ENCODE assay signal across 16 cellular contexts in genomic region chr15:89812847-89813320, GRCh38. TPM values are rescaled to one million over a fixed set of nuclear protein-coding genes. Genes with fewer than 3 reads are reported as not detected.
A peak's percentile ranks its signal among the peaks of the same experiment; 100 is the strongest.
DNase-seq lines count a peak whose midpoint lies in the region; ATAC-seq, FAIRE-seq and TF ChIP-seq lines count a peak whose summit lies in the region.
"Had no signal": no experiment of that assay in that cellular context is flagged by ENCODE, and none has a peak within 500 bp of the region (broad histone marks: within the 10 kb centered on the region; RNA-seq: fewer than 3 reads in every experiment).

No MANE protein-coding gene starts in this region.

- peaks cover 32% of the 10 kb centered on the region for H3K79me2 ChIP-seq in HepG2 (ENCODE audit: insufficient read depth, low read length)

- H2AFZ ChIP-seq in HepG2 (ENCODE audit: low read length), result no peak overlapping the region

- no peak for ATAC-seq in HepG2
- ATAC-seq in HG03175 (IDR thresholded peaks at IDR 0.05; ENCODE audit: unreplicated experiment), result no peak

- H3K9me3 ChIP-seq in breast epithelium (peaks cover 0 to 4% of the 10 kb centered on the region in 2 donors), HepG2 (ENCODE audit: low read length) (no peaks in the 10 kb centered on the region), subcutaneous abdominal adipose tissue (ENCODE audit: control insufficient read depth in 5 of 5, low read length in 5 of 5) (peaks cover 0 to 4% (median 0%) of the 10 kb centered on the region in 5 donors)
- no peaks in the 10 kb centered on the region for H3K9me3 ChIP-seq in effector memory CD4-positive, alpha-beta T cell (ENCODE audit: control insufficient read depth, low read length)

- in situ Hi-C loops in HepG2 (cut with HindIII; ENCODE audit: extremely low pct_ligation_motif_present, low pct_unique_long_range_greater_than_20kb), result no loop called here

- H3K9ac ChIP-seq in HepG2 (ENCODE audit: insufficient read depth, low read depth, low read length), result peak overlapping the region; percentile 89
- peak overlapping the region in 2 of 5 donors; percentile 6 to 14 for H3K9ac ChIP-seq in subcutaneous abdominal adipose tissue (ENCODE audit: low read length in 5 of 5)

- DNase-seq in HL-60 (ENCODE audit: low read depth in 1 of 2, low spot score in 1 of 2) (no peak), breast epithelium (ENCODE audit: low spot score in 2 of 2) (no peak), HepG2 (ENCODE audit: low spot score) (no peak), Ammon's horn (ENCODE audit: low spot score) (no peak)
- no peak for DNase-seq in effector memory CD4-positive, alpha-beta T cell
- DNase-seq: activated T-cell treated with anti-CD3 and anti-CD28 coated beads for 4 hours, cortex of kidney, GDM1, midbrain, NCI-H146, NCI-H446 treated with DMSO at 0.1 percent for 48 hours, OCI-M1 had no signal

- POLR2A ChIA-PET in HepG2 (lab: Yijun Ruan, JAX), result interaction anchor here (1.0 to 1.2 kb wide), 5 partner anchors 13 to 75 kb away, joined by 3 to 5 read pairs (median 3); no protein-coding TSS in a partner anchor

- CTCF ChIA-PET in HepG2 (lab: Yijun Ruan, JAX; ENCODE audit: low intra/inter-chr PET ratio, low total read pairs), result no interaction called here

- BruUV-seq in HepG2 (replicated peaks; lab: Mats Ljungman, UMichigan), result no TSS peak

- H3K4me3 ChIP-seq in HL-60 (replicated peaks; ENCODE audit: insufficient read depth, low read length) (peak overlapping the region; percentile 82), breast epithelium (peak overlapping the region; percentile 68 to 88 (median 74)), HepG2 (replicated peaks in 1 of 3; ENCODE audit: insufficient read depth in 1 of 3, low read depth in 2 of 3, low read length in 3 of 3) (peak overlapping the region; percentile 78 to 94 (median 88); a peak in 5 of 6 replicates), subcutaneous abdominal adipose tissue (ENCODE audit: low read depth in 1 of 5, low read length in 5 of 5) (peak overlapping the region; percentile 23 to 67 (median 64))
- no peak overlapping the region for H3K4me3 ChIP-seq in effector memory CD4-positive, alpha-beta T cell (ENCODE audit: insufficient read depth, low read depth, low read length, poor library complexity, severe bottlenecking)

- TF ChIP-seq POLR2A in breast epithelium (IDR thresholded peaks at IDR 0.05) (no peak), HepG2 (IDR thresholded peaks at IDR 0.05; ENCODE audit: insufficient read depth in 1 of 2, low read depth in 2 of 2, low read length in 2 of 2) (no peak)

- no peak for FAIRE-seq in HepG2 (lab: Jason Lieb, UNC)
- FAIRE-seq: frontal cortex, urothelium cell line had no signal

- WGBS in HepG2 (ENCODE audit: low lambda C conversion rate), result 60% methylated on average over 2 of the region's 7 CpGs

- H3K27me3 ChIP-seq in HL-60 (ENCODE audit: insufficient read depth, poor library complexity, severe bottlenecking) (no peaks in the 10 kb centered on the region), breast epithelium (peaks cover 0 to 14% of the 10 kb centered on the region in 2 donors), HepG2 (ENCODE audit: control insufficient read depth in 1 of 2, insufficient read depth in 2 of 2, low read length in 2 of 2) (no peaks in the 10 kb centered on the region; a peak in 1 of 5 replicates), subcutaneous abdominal adipose tissue (ENCODE audit: control insufficient read depth in 5 of 5, insufficient read depth in 4 of 5, low read length in 5 of 5) (peaks cover 3 to 24% (median 11%) of the 10 kb centered on the region in 5 donors)
- H3K27me3 ChIP-seq in effector memory CD4-positive, alpha-beta T cell (replicated peaks; ENCODE audit: control insufficient read depth, insufficient read depth, low read length, poor library complexity, severe bottlenecking), result peaks cover 21% of the 10 kb centered on the region

- H3K36me3 ChIP-seq in breast epithelium, result no peaks in the 10 kb centered on the region
- no peaks in the 10 kb centered on the region for H3K36me3 ChIP-seq in HepG2 (replicated peaks in 1 of 2; ENCODE audit: control insufficient read depth in 1 of 2, insufficient read depth in 2 of 2, low read length in 2 of 2)
- no peaks in the 10 kb centered on the region for H3K36me3 ChIP-seq in subcutaneous abdominal adipose tissue (ENCODE audit: control insufficient read depth in 5 of 5, insufficient read depth in 5 of 5, low read length in 5 of 5)
- H3K36me3 ChIP-seq in effector memory CD4-positive, alpha-beta T cell (ENCODE audit: control insufficient read depth, insufficient read depth, low read length), result no peaks in the 10 kb centered on the region

- H3K27ac ChIP-seq in HL-60 (replicated peaks) (peak overlapping the region; percentile 98), breast epithelium (peak overlapping the region; percentile 90), HepG2 (ENCODE audit: extremely low read length, insufficient read depth, low read length) (peak overlapping the region; percentile 91), subcutaneous abdominal adipose tissue (ENCODE audit: low read depth, low read length) (peak overlapping the region; percentile 30)
- H3K27ac ChIP-seq in effector memory CD4-positive, alpha-beta T cell (ENCODE audit: insufficient read depth, low read length, poor library complexity, severe bottlenecking), result no peak overlapping the region

- TF ChIP-seq CTCF in HL-60 (IDR thresholded peaks at IDR 0.05; ENCODE audit: insufficient read depth, low read length) (no peak), breast epithelium (IDR thresholded peaks at IDR 0.05) (no peak), HepG2 (CRISPR knock-in tag; IDR thresholded peaks at IDR 0.05) (no peak)

- H4K20me1 ChIP-seq in HepG2 (ENCODE audit: insufficient read depth, low read length), result no peaks in the 10 kb centered on the region

- no peak for TF ChIP-seq EP300 in HepG2 (IDR thresholded peaks at IDR 0.05; ENCODE audit: low read depth in 2 of 2, low read length in 2 of 2)
- no peak for TF ChIP-seq EP300 in HepG2 (CRISPR knock-in tag; IDR thresholded peaks at IDR 0.05; ENCODE audit: borderline replicate concordance)

- intact Hi-C loops in breast epithelium (cut with DNase I; ENCODE audit: low total_unique reads) (no loop called here), HepG2 (cut with micrococcal nuclease; ENCODE audit: unreplicated experiment) (loop anchor here (5.0 kb wide), 2 partner anchors 34 to 51 kb away; no protein-coding TSS in a partner anchor)

- H3K4me2 ChIP-seq in HepG2 (ENCODE audit: low read depth, low read length), result peak overlapping the region; percentile 87

- TF ChIP-seq RAD21 in HepG2 (CRISPR knock-in tag; IDR thresholded peaks at IDR 0.05), result no peak

- H3K4me1 ChIP-seq in breast epithelium, result no peaks in the 10 kb centered on the region
- peaks cover 83% of the 10 kb centered on the region for H3K4me1 ChIP-seq in HepG2 (ENCODE audit: insufficient read depth, low read length)
- H3K4me1 ChIP-seq in subcutaneous abdominal adipose tissue (ENCODE audit: control insufficient read depth in 5 of 5, insufficient read depth in 5 of 5, low read length in 5 of 5), result peaks cover 3 to 33% (median 25%) of the 10 kb centered on the region in 5 donors
- peaks cover 10% of the 10 kb centered on the region for H3K4me1 ChIP-seq in effector memory CD4-positive, alpha-beta T cell (ENCODE audit: control insufficient read depth, insufficient read depth, low read length, poor library complexity, severe bottlenecking)

RNA-seq across cellular contexts. Expression of gene ANPEP, which starts 1.8 kb away (rescaled TPM):
- total RNA-seq in breast epithelium, result 100 to 1,000 TPM in 2 of 3 donors, 10 to 100 TPM in 1; 26.5 to 129 (median 106) TPM
- 34.6 and 60.4 TPM in 2 replicates for total RNA-seq in HepG2 (2016; rRNA removed; fragmentation: Illumina TruSeq; extraction: Trizol)
- total RNA-seq in HepG2 (2016; cell fraction: cytosol; rRNA removed; fragmentation: Illumina TruSeq; extraction: Trizol; ENCODE audit: low read depth), result 15.6 and 16.8 TPM in 2 replicates
- total RNA-seq in HepG2 (2016; cell fraction: insoluble cytoplasmic fraction; rRNA removed; fragmentation: Illumina TruSeq; extraction: Trizol), result 26.1 and 65.2 TPM in 2 replicates
- total RNA-seq in HepG2 (2016; cell fraction: membrane; rRNA removed; fragmentation: Illumina TruSeq; extraction: Trizol), result 26.0 and 27.7 TPM in 2 replicates
- total RNA-seq in HepG2 (2016; cell fraction: nucleus; rRNA removed; fragmentation: Illumina TruSeq; extraction: Trizol), result 86.6 and 113 TPM in 2 replicates
- polyA plus RNA-seq in HepG2 (2011; rRNA removed), result 91.6 and 133 TPM in 2 replicates
- 71.6 and 76.1 TPM in 2 replicates for polyA plus RNA-seq in HepG2 (2011; cell fraction: cytosol; rRNA removed)
- polyA plus RNA-seq in HepG2 (2011; cell fraction: nucleus; rRNA removed), result 264 and 286 TPM in 2 replicates
- 157 and 182 TPM in 2 replicates for polyA plus RNA-seq in HepG2 (2012)
- 14.0 and 14.9 TPM in 2 replicates for polyA plus RNA-seq in HepG2 (2016; cell fraction: cytosol; fragmentation: Illumina TruSeq; extraction: Trizol; ENCODE audit: low read depth)
- 44.3 and 62.9 TPM in 2 replicates for polyA plus RNA-seq in HepG2 (2016; cell fraction: insoluble cytoplasmic fraction; fragmentation: Illumina TruSeq; extraction: Trizol; ENCODE audit: low read depth)
- 31.7 and 35.7 TPM in 2 replicates for polyA plus RNA-seq in HepG2 (2016; cell fraction: membrane; fragmentation: Illumina TruSeq; extraction: Trizol; ENCODE audit: low read depth)
- polyA plus RNA-seq in HepG2 (2016; cell fraction: nucleus; fragmentation: Illumina TruSeq; extraction: Trizol; ENCODE audit: insufficient read depth, low read depth), result 327 and 338 TPM in 2 replicates
- polyA minus RNA-seq in HepG2 (2011; rRNA and poly(A)+ RNA removed; ENCODE audit: low replicate concordance), result 0.07 and 103 TPM in 2 replicates
- polyA minus RNA-seq in HepG2 (2011; cell fraction: cytosol; rRNA and poly(A)+ RNA removed), result 60.8 and 79.8 TPM in 2 replicates
- polyA minus RNA-seq in HepG2 (2011; cell fraction: nucleus; rRNA and poly(A)+ RNA removed), result 44.8 and 60.0 TPM in 2 replicates

RNA-seq across cellular contexts. Expression of gene MESP2, which starts 36.8 kb away (rescaled TPM):
- 1 to 10 TPM in 1 of 3 donors, under 1 TPM in 1, not detected in 1; 0.64 to 2.3 TPM for total RNA-seq in breast epithelium
- total RNA-seq in HepG2 (2016; rRNA removed; fragmentation: Illumina TruSeq; extraction: Trizol), result not detected in 2 replicates
- total RNA-seq in HepG2 (2016; cell fraction: cytosol; rRNA removed; fragmentation: Illumina TruSeq; extraction: Trizol; ENCODE audit: low read depth), result not detected in 2 replicates
- total RNA-seq in HepG2 (2016; cell fraction: insoluble cytoplasmic fraction; rRNA removed; fragmentation: Illumina TruSeq; extraction: Trizol), result 0.13 TPM in 1 of 2 replicates, not detected in the other
- not detected in 2 replicates for total RNA-seq in HepG2 (2016; cell fraction: membrane; rRNA removed; fragmentation: Illumina TruSeq; extraction: Trizol)
- total RNA-seq in HepG2 (2016; cell fraction: nucleus; rRNA removed; fragmentation: Illumina TruSeq; extraction: Trizol), result not detected in 2 replicates
- not detected in 2 replicates for polyA plus RNA-seq in HepG2 (2011; rRNA removed)
- not detected in 2 replicates for polyA plus RNA-seq in HepG2 (2011; cell fraction: cytosol; rRNA removed)
- not detected in 2 replicates for polyA plus RNA-seq in HepG2 (2011; cell fraction: nucleus; rRNA removed)
- polyA plus RNA-seq in HepG2 (2012), result not detected in 2 replicates
- not detected in 2 replicates for polyA plus RNA-seq in HepG2 (2016; cell fraction: cytosol; fragmentation: Illumina TruSeq; extraction: Trizol; ENCODE audit: low read depth)
- polyA plus RNA-seq in HepG2 (2016; cell fraction: insoluble cytoplasmic fraction; fragmentation: Illumina TruSeq; extraction: Trizol; ENCODE audit: low read depth), result not detected in 2 replicates
- not detected in 2 replicates for polyA plus RNA-seq in HepG2 (2016; cell fraction: membrane; fragmentation: Illumina TruSeq; extraction: Trizol; ENCODE audit: low read depth)
- polyA plus RNA-seq in HepG2 (2016; cell fraction: nucleus; fragmentation: Illumina TruSeq; extraction: Trizol; ENCODE audit: insufficient read depth, low read depth), result not detected in 2 replicates
- not detected in 2 replicates for polyA minus RNA-seq in HepG2 (2011; rRNA and poly(A)+ RNA removed; ENCODE audit: low replicate concordance)
- not detected in 2 replicates for polyA minus RNA-seq in HepG2 (2011; cell fraction: cytosol; rRNA and poly(A)+ RNA removed)
- polyA minus RNA-seq in HepG2 (2011; cell fraction: nucleus; rRNA and poly(A)+ RNA removed), result not detected in 2 replicates
- total RNA-seq: frontal cortex had no signal
